12 cellular contexts compared by ENCODE assay signal in genomic region chr2:215711484-215712034, GRCh38.
DNase-seq lines count a peak whose midpoint lies in the region; ATAC-seq and TF ChIP-seq lines count a peak whose summit lies in the region.
"Had no signal": no experiment of that assay in that cellular context is flagged by ENCODE, and none has a peak within 500 bp of the region (broad histone marks: within the 10 kb centered on the region; RNA-seq: fewer than 3 reads in every experiment).

No MANE protein-coding gene starts in this region.

- no peak overlapping the region for H3K4me3 Mint-ChIP-seq in MCF 10A (ENCODE audit: unreplicated experiment)
- H3K4me3 Mint-ChIP-seq: activated CD4-positive, alpha-beta memory T cell treated with anti-CD3 and anti-CD28 coated beads for 36 hours had no signal

- H3K4me3 ChIP-seq in breast epithelium = no peak overlapping the region
- no peak overlapping the region for H3K4me3 ChIP-seq in esophagus squamous epithelium
- no peak overlapping the region for H3K4me3 ChIP-seq in mesenchymal stem cell (ENCODE audit: insufficient read depth in 1 of 2, low read depth in 1 of 2, low read length in 2 of 2)
- no peak overlapping the region for H3K4me3 ChIP-seq in spleen

- H3K27ac Mint-ChIP-seq in MCF 10A (ENCODE audit: low read depth, unreplicated experiment) = no peak overlapping the region
- H3K27ac Mint-ChIP-seq: activated CD4-positive, alpha-beta memory T cell treated with anti-CD3 and anti-CD28 coated beads for 36 hours had no signal

- no peak for ATAC-seq in GM18517 (IDR thresholded peaks at IDR 0.05; ENCODE audit: unreplicated experiment)
- ATAC-seq: Panc1 had no signal

- DNase-seq in MCF 10A (ENCODE audit: unreplicated experiment) = peak; percentile 46
- no peak for DNase-seq in breast epithelium (ENCODE audit: low spot score in 2 of 2)
- DNase-seq in esophagus squamous epithelium (lab: John Stamatoyannopoulos, UW) = no peak
- DNase-seq in mesenchymal stem cell = peak; percentile 74
- DNase-seq in spleen = no peak
- DNase-seq in cerebellar cortex (ENCODE audit: low spot score) = no peak
- DNase-seq in NOMO-1 treated with DMSO at 0.1 percent for 48 hours (lab: John Stamatoyannopoulos, UW; ENCODE audit: unreplicated experiment) = no peak
- DNase-seq: activated CD4-positive, alpha-beta memory T cell treated with anti-CD3 and anti-CD28 coated beads for 36 hours; cortex of kidney; KBM-7 had no signal

- H3K9me3 Mint-ChIP-seq in MCF 10A (ENCODE audit: unreplicated experiment) = no peaks in the 10 kb centered on the region
- H3K9me3 Mint-ChIP-seq: activated CD4-positive, alpha-beta memory T cell treated with anti-CD3 and anti-CD28 coated beads for 36 hours had no signal

- H3K36me3 ChIP-seq in breast epithelium = no peaks in the 10 kb centered on the region
- no peaks in the 10 kb centered on the region for H3K36me3 ChIP-seq in esophagus squamous epithelium
- H3K36me3 ChIP-seq in mesenchymal stem cell (ENCODE audit: control insufficient read depth in 1 of 2, insufficient read depth in 2 of 2, low read depth in 1 of 2, low read length in 2 of 2) = no peaks in the 10 kb centered on the region
- no peaks in the 10 kb centered on the region for H3K36me3 ChIP-seq in spleen

- H3K27me3 ChIP-seq in breast epithelium (no peaks in the 10 kb centered on the region), esophagus squamous epithelium (no peaks in the 10 kb centered on the region), mesenchymal stem cell (ENCODE audit: control insufficient read depth in 1 of 2, insufficient read depth in 1 of 2, low read length in 2 of 2) (no peaks in the 10 kb centered on the region), spleen (replicated peaks in 1 of 7) (no peaks in the 10 kb centered on the region)

- peak overlapping the region; percentile 29 to 46 for H2BK12ac ChIP-seq in mesenchymal stem cell (ENCODE audit: low read length in 2 of 2)

- no peak overlapping the region for H3K23ac ChIP-seq in mesenchymal stem cell (ENCODE audit: low read length in 2 of 2)

- BruUV-seq in MCF 10A (replicated peaks; lab: Mats Ljungman, UMichigan) = no TSS peak

- H3K27me3 Mint-ChIP-seq in MCF 10A (ENCODE audit: insufficient read depth, unreplicated experiment) = no peaks in the 10 kb centered on the region
- H3K27me3 Mint-ChIP-seq: activated CD4-positive, alpha-beta memory T cell treated with anti-CD3 and anti-CD28 coated beads for 36 hours had no signal

- H4K8ac ChIP-seq in mesenchymal stem cell (ENCODE audit: low read length) = no peak overlapping the region

- H3K27ac ChIP-seq in breast epithelium (no peak overlapping the region), esophagus squamous epithelium (peak overlapping the region in 3 of 4 donors; percentile 67 to 85 (median 79)), mesenchymal stem cell (ENCODE audit: low read length, poor library complexity, severe bottlenecking) (peak overlapping the region; percentile 99), spleen (no peak overlapping the region)

- peak overlapping the region; percentile 95 for H2BK5ac ChIP-seq in mesenchymal stem cell (ENCODE audit: low read depth, low read length, poor library complexity, severe bottlenecking)

- POLR2A ChIA-PET in MCF 10A (lab: Yijun Ruan, JAX) = no interaction called here

- H3K79me1 ChIP-seq in mesenchymal stem cell (replicated peaks; ENCODE audit: low read length, poor library complexity, severe bottlenecking) = no peaks in the 10 kb centered on the region

- CTCF ChIA-PET in MCF 10A (lab: Yijun Ruan, JAX) = interaction anchor here (1.0 kb wide), 2 partner anchors 15 to 157 kb away, joined by 3 to 5 read pairs; no protein-coding TSS in a partner anchor

- H3K4me2 ChIP-seq in mesenchymal stem cell (ENCODE audit: low read length, poor library complexity, severe bottlenecking) = peak overlapping the region; percentile 9

- no peaks in the 10 kb centered on the region for H3K9me3 ChIP-seq in breast epithelium
- no peaks in the 10 kb centered on the region for H3K9me3 ChIP-seq in esophagus squamous epithelium
- H3K9me3 ChIP-seq in mesenchymal stem cell (ENCODE audit: control insufficient read depth, low read length) = no peaks in the 10 kb centered on the region
- H3K9me3 ChIP-seq in spleen = no peaks in the 10 kb centered on the region

- H3K4me1 ChIP-seq in breast epithelium = no peaks in the 10 kb centered on the region
- H3K4me1 ChIP-seq in esophagus squamous epithelium = peaks cover 4 to 34% (median 21%) of the 10 kb centered on the region in 3 donors
- H3K4me1 ChIP-seq in mesenchymal stem cell (ENCODE audit: control insufficient read depth, insufficient read depth, low read depth, low read length) = peaks cover 5% of the 10 kb centered on the region
- peaks cover 0 to 31% (median 4%) of the 10 kb centered on the region in 6 donors for H3K4me1 ChIP-seq in spleen

- TF ChIP-seq POLR2A in breast epithelium (IDR thresholded peaks at IDR 0.05) (no peak), esophagus squamous epithelium (IDR thresholded peaks at IDR 0.05) (no peak), spleen (IDR thresholded peaks at IDR 0.05) (no peak)

- intact Hi-C loops in MCF 10A (cut with micrococcal nuclease) = no loop called here
- intact Hi-C loops in breast epithelium (cut with DNase I; ENCODE audit: low total_unique reads) = no loop called here
- intact Hi-C loops in esophagus squamous epithelium (cut with DNase I) = no loop called here
- intact Hi-C loops in spleen (cut with DNase I; ENCODE audit: low total_unique reads) = no loop called here

- no peak for TF ChIP-seq CTCF in MCF 10A (IDR thresholded peaks at IDR 0.05; ENCODE audit: unreplicated experiment)
- TF ChIP-seq CTCF in breast epithelium (IDR thresholded peaks at IDR 0.05) = no peak
- TF ChIP-seq CTCF in esophagus squamous epithelium (IDR thresholded peaks at IDR 0.05) = no peak
- TF ChIP-seq CTCF in spleen (IDR thresholded peaks at IDR 0.05 in 8 of 11, conservative IDR thresholded peaks at IDR 0.05 in 3 of 11) = no peak

- H2AK5ac ChIP-seq in mesenchymal stem cell (ENCODE audit: low read length, severe bottlenecking) = peak overlapping the region; percentile 94

- no peak overlapping the region for H3K14ac ChIP-seq in mesenchymal stem cell (ENCODE audit: low read length in 2 of 2)

- H3K4me1 Mint-ChIP-seq in MCF 10A (ENCODE audit: insufficient read depth, unreplicated experiment) = peaks cover 16% of the 10 kb centered on the region

- peak overlapping the region in 1 of 2 experiments; percentile 72 for H3K18ac ChIP-seq in mesenchymal stem cell (ENCODE audit: low read depth in 1 of 2, low read length in 2 of 2)

- WGBS in esophagus squamous epithelium, 2 donors = 58 to 66% methylated on average over 2 of the region's 2 CpGs
- 0% methylated on average over 2 of the region's 2 CpGs for WGBS in mesenchymal stem cell
- 57 to 67% (median 63%) methylated on average over 2 of the region's 2 CpGs for WGBS in spleen, 5 donors

- H2BK120ac ChIP-seq in mesenchymal stem cell (ENCODE audit: low read depth, low read length) = peak overlapping the region; percentile 55

- no peak overlapping the region for H4K91ac ChIP-seq in mesenchymal stem cell (ENCODE audit: low read length)

- no peak overlapping the region for H2AFZ ChIP-seq in mesenchymal stem cell (ENCODE audit: low read depth, low read length)

- peak overlapping the region; percentile 81 for H3K9ac ChIP-seq in mesenchymal stem cell (ENCODE audit: low read length)

- H3K4ac ChIP-seq in mesenchymal stem cell (ENCODE audit: low read depth in 1 of 2, low read length in 2 of 2) = peak overlapping the region in 1 of 2 experiments; percentile 49

- H2BK15ac ChIP-seq in mesenchymal stem cell (ENCODE audit: low read depth, poor library complexity, severe bottlenecking) = no peak overlapping the region

- H3K36me3 Mint-ChIP-seq in MCF 10A (ENCODE audit: insufficient read depth, unreplicated experiment) = no peaks in the 10 kb centered on the region
- H3K36me3 Mint-ChIP-seq: activated CD4-positive, alpha-beta memory T cell treated with anti-CD3 and anti-CD28 coated beads for 36 hours had no signal

Comparison
In these comparisons a context has a peak if more than half of its experiments do, and no peak if none do; other contexts are left out.
1. DNase-seq: peak in MCF 10A (single experiment) and mesenchymal stem cell (single experiment); none in breast epithelium (0 of 2), esophagus squamous epithelium (single experiment), spleen (single experiment), cerebellar cortex (single experiment) and NOMO-1 treated with DMSO at 0.1 percent for 48 hours (single experiment).
2. H3K27ac ChIP-seq: peak in esophagus squamous epithelium (3 of 4) and mesenchymal stem cell (single experiment); none in breast epithelium (0 of 2) and spleen (0 of 8).